Comparison of ENCODE assay signal across 17 cellular contexts in genomic region chr2:55986001-55986400, GRCh38.
DNase-seq lines count a peak whose midpoint lies in the region; ATAC-seq and TF ChIP-seq lines count a peak whose summit lies in the region.
"Had no signal": no experiment of that assay in that cellular context is flagged by ENCODE, and none has a peak within 500 bp of the region (broad histone marks: within the 10 kb centered on the region; RNA-seq: fewer than 3 reads in every experiment).

No MANE protein-coding gene starts in this region.

- no peak overlapping the region for H4K8ac ChIP-seq in neuronal stem cell (ENCODE audit: low read depth, low read length)

- no peak overlapping the region for H3K4me2 ChIP-seq in neuronal stem cell (ENCODE audit: insufficient read depth, low read length, poor library complexity, severe bottlenecking)
- H3K4me2 ChIP-seq: A549 had no signal

- H3K79me1 ChIP-seq in neuronal stem cell (ENCODE audit: low read depth, low read length), result no peaks in the 10 kb centered on the region

- no peak overlapping the region for H2BK5ac ChIP-seq in neuronal stem cell (ENCODE audit: low read length)

- ATAC-seq in HG03159 (IDR thresholded peaks at IDR 0.05; ENCODE audit: unreplicated experiment) (peak; percentile 2), lower lobe of right lung (no peak), GM19397 (IDR thresholded peaks at IDR 0.05; ENCODE audit: unreplicated experiment) (no peak)
- ATAC-seq: A549 had no signal

- TF ChIP-seq CTCF in lower lobe of right lung (IDR thresholded peaks at IDR 0.05) (no peak), right atrium auricular region (IDR thresholded peaks at IDR 0.05) (no peak)

- H2AK5ac ChIP-seq in neuronal stem cell (ENCODE audit: low read depth, low read length), result no peak overlapping the region

- no peak overlapping the region for H2BK15ac ChIP-seq in neuronal stem cell (ENCODE audit: low read length)

- H2BK120ac ChIP-seq in neuronal stem cell (ENCODE audit: low read depth, low read length), result no peak overlapping the region

- H3K9me3 ChIP-seq in neuronal stem cell (replicated peaks in 1 of 2; ENCODE audit: control insufficient read depth in 2 of 2, insufficient read depth in 1 of 2, low read depth in 1 of 2, low read length in 2 of 2) (no peaks in the 10 kb centered on the region), lower lobe of right lung (no peaks in the 10 kb centered on the region), right atrium auricular region (no peaks in the 10 kb centered on the region)
- H3K9me3 ChIP-seq: A549, Caco-2 had no signal

- no peak overlapping the region for H3K14ac ChIP-seq in neuronal stem cell (ENCODE audit: low read length)

- H3K4me1 ChIP-seq in neuronal stem cell (ENCODE audit: control insufficient read depth in 2 of 2, insufficient read depth in 1 of 2, low read depth in 1 of 2, low read length in 2 of 2), result peaks cover 0 to 9% of the 10 kb centered on the region in 2 donors
- H3K4me1 ChIP-seq in lower lobe of right lung, result no peaks in the 10 kb centered on the region
- no peaks in the 10 kb centered on the region for H3K4me1 ChIP-seq in right atrium auricular region
- H3K4me1 ChIP-seq: A549, Caco-2 had no signal

- no peak overlapping the region for H2BK12ac ChIP-seq in neuronal stem cell (ENCODE audit: low read length)

- DNase-seq in Daoy (ENCODE audit: low read depth), result peak; percentile 7
- DNase-seq in astrocyte of the hippocampus (ENCODE audit: low read depth, low spot score), result peak; percentile 25
- DNase-seq in neuronal stem cell (ENCODE audit: low spot score), result no peak
- DNase-seq in lower lobe of right lung, result no peak
- no peak for DNase-seq in right atrium auricular region (ENCODE audit: low spot score)
- DNase-seq: Caco-2; CD4-positive, CD25-positive, alpha-beta regulatory T cell; HFFc6; NCI-H1436; NCI-H2029 treated with DMSO at 0.1 percent for 48 hours; NCI-H2171 treated with DMSO at 0.1 percent for 48 hours; NCI-H774; SW 1271 had no signal

- H3K36me3 ChIP-seq in neuronal stem cell (replicated peaks in 1 of 2; ENCODE audit: control insufficient read depth in 2 of 2, insufficient read depth in 2 of 2, low read length in 2 of 2), result no peaks in the 10 kb centered on the region
- H3K36me3 ChIP-seq in lower lobe of right lung, result no peaks in the 10 kb centered on the region
- H3K36me3 ChIP-seq in right atrium auricular region, result no peaks in the 10 kb centered on the region

- H3K4me3 ChIP-seq in neuronal stem cell (ENCODE audit: low read length in 2 of 2), result no peak overlapping the region
- no peak overlapping the region for H3K4me3 ChIP-seq in lower lobe of right lung
- H3K4me3 ChIP-seq in right atrium auricular region, result no peak overlapping the region
- H3K4me3 ChIP-seq: A549 had no signal

- intact Hi-C loops in lower lobe of right lung (cut with DNase I), result no loop called here

- no peak overlapping the region for H2AFZ ChIP-seq in neuronal stem cell (ENCODE audit: low read length)

- no peak overlapping the region for H3K4ac ChIP-seq in neuronal stem cell (ENCODE audit: low read length)

- H3K27me3 ChIP-seq in neuronal stem cell (ENCODE audit: control insufficient read depth in 3 of 3, insufficient read depth in 3 of 3, low read depth in 1 of 3, low read length in 3 of 3) (peaks cover 0 to 32% (median 0%) of the 10 kb centered on the region in 3 experiments), lower lobe of right lung (ENCODE audit: low read depth) (no peaks in the 10 kb centered on the region), right atrium auricular region (no peaks in the 10 kb centered on the region)

- H4K91ac ChIP-seq in neuronal stem cell (ENCODE audit: low read depth, low read length, poor library complexity), result no peak overlapping the region

- H3K27ac ChIP-seq in neuronal stem cell (replicated peaks; ENCODE audit: low read length), result peak overlapping the region; percentile 19
- H3K27ac ChIP-seq in lower lobe of right lung, result no peak overlapping the region
- H3K27ac ChIP-seq in right atrium auricular region, result no peak overlapping the region
- H3K27ac ChIP-seq: A549, HL-60 had no signal

- H3K23ac ChIP-seq in neuronal stem cell (ENCODE audit: low read depth, low read length, poor library complexity), result no peak overlapping the region

- peak overlapping the region; percentile 27 for H3K18ac ChIP-seq in neuronal stem cell (ENCODE audit: low read length)

- no CpG with 5 or more reads among the region's 2 CpGs for WGBS in neuronal stem cell (ENCODE audit: extremely low coverage in 2 of 2, insufficient read length in 2 of 2, insufficient replicate concordance in 1 of 2), 2 donors

- no peak overlapping the region for H3K9ac ChIP-seq in neuronal stem cell (ENCODE audit: low read depth, low read length, poor library complexity)

Comparison
In these comparisons a context has a peak if more than half of its experiments do, and no peak if none do; other contexts are left out.
1. DNase-seq: peak in Daoy (single experiment) and astrocyte of the hippocampus (single experiment); none in neuronal stem cell (single experiment), lower lobe of right lung (single experiment) and right atrium auricular region (single experiment).